ENCODE assay signal across 2 cellular contexts in the genomic region with DNA sequence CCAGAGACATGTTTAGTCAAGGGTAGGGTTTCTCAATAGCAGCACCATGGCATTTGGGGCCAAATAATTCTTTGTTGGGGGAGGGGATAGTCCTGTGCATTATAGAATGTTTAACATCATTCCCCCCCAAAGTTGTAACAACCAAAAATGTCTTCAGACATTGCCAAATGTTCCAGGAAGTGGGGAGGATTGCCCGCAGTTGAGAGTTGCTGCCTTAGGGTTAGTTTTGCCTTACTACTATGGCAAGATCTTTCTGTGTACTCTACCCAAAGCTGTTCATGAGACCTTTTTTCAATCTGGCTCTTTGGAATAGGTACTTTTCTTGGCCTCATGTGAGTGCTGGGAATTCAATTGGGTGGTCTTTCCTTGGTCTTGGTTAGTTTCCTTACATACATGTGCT.
TF ChIP-seq lines count a peak whose summit lies in the region.

No MANE protein-coding gene starts in this region.

TF ChIP-seq in GM23338, 12 proteins besides CTCF, POLR2A, EP300 and RAD21 (continued from another document):
- TF ChIP-seq EZH2phosphoT487 (IDR thresholded peaks at IDR 0.05; ENCODE audit: unreplicated experiment) (no peak), POLR2AphosphoS5 (IDR thresholded peaks at IDR 0.05; ENCODE audit: low read depth) (no peak), CREB1 (CRISPR knock-in tag; IDR thresholded peaks at IDR 0.05; ENCODE audit: low read depth) (no peak), NANOG (IDR thresholded peaks at IDR 0.05; ENCODE audit: borderline replicate concordance) (no peak), STAT1 (IDR thresholded peaks at IDR 0.05; ENCODE audit: unreplicated experiment) (no peak), ZNF331 (CRISPR knock-in tag; IDR thresholded peaks at IDR 0.05; ENCODE audit: low read depth) (no peak), ZNF114 (CRISPR knock-in tag; IDR thresholded peaks at IDR 0.05) (no peak), JUNB (IDR thresholded peaks at IDR 0.05; ENCODE audit: unreplicated experiment) (no peak), EZH2 (IDR thresholded peaks at IDR 0.05; ENCODE audit: low read depth, unreplicated experiment) (no peak)
- TF ChIP-seq, protein P1, sequence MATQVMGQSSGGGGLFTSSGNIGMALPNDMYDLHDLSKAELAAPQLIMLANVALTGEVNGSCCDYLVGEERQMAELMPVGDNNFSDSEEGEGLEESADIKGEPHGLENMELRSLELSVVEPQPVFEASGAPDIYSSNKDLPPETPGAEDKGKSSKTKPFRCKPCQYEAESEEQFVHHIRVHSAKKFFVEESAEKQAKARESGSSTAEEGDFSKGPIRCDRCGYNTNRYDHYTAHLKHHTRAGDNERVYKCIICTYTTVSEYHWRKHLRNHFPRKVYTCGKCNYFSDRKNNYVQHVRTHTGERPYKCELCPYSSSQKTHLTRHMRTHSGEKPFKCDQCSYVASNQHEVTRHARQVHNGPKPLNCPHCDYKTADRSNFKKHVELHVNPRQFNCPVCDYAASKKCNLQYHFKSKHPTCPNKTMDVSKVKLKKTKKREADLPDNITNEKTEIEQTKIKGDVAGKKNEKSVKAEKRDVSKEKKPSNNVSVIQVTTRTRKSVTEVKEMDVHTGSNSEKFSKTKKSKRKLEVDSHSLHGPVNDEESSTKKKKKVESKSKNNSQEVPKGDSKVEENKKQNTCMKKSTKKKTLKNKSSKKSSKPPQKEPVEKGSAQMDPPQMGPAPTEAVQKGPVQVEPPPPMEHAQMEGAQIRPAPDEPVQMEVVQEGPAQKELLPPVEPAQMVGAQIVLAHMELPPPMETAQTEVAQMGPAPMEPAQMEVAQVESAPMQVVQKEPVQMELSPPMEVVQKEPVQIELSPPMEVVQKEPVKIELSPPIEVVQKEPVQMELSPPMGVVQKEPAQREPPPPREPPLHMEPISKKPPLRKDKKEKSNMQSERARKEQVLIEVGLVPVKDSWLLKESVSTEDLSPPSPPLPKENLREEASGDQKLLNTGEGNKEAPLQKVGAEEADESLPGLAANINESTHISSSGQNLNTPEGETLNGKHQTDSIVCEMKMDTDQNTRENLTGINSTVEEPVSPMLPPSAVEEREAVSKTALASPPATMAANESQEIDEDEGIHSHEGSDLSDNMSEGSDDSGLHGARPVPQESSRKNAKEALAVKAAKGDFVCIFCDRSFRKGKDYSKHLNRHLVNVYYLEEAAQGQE (IDR thresholded peaks at IDR 0.05; ENCODE audit: unreplicated experiment), result no peak
- TF ChIP-seq, protein P2, sequence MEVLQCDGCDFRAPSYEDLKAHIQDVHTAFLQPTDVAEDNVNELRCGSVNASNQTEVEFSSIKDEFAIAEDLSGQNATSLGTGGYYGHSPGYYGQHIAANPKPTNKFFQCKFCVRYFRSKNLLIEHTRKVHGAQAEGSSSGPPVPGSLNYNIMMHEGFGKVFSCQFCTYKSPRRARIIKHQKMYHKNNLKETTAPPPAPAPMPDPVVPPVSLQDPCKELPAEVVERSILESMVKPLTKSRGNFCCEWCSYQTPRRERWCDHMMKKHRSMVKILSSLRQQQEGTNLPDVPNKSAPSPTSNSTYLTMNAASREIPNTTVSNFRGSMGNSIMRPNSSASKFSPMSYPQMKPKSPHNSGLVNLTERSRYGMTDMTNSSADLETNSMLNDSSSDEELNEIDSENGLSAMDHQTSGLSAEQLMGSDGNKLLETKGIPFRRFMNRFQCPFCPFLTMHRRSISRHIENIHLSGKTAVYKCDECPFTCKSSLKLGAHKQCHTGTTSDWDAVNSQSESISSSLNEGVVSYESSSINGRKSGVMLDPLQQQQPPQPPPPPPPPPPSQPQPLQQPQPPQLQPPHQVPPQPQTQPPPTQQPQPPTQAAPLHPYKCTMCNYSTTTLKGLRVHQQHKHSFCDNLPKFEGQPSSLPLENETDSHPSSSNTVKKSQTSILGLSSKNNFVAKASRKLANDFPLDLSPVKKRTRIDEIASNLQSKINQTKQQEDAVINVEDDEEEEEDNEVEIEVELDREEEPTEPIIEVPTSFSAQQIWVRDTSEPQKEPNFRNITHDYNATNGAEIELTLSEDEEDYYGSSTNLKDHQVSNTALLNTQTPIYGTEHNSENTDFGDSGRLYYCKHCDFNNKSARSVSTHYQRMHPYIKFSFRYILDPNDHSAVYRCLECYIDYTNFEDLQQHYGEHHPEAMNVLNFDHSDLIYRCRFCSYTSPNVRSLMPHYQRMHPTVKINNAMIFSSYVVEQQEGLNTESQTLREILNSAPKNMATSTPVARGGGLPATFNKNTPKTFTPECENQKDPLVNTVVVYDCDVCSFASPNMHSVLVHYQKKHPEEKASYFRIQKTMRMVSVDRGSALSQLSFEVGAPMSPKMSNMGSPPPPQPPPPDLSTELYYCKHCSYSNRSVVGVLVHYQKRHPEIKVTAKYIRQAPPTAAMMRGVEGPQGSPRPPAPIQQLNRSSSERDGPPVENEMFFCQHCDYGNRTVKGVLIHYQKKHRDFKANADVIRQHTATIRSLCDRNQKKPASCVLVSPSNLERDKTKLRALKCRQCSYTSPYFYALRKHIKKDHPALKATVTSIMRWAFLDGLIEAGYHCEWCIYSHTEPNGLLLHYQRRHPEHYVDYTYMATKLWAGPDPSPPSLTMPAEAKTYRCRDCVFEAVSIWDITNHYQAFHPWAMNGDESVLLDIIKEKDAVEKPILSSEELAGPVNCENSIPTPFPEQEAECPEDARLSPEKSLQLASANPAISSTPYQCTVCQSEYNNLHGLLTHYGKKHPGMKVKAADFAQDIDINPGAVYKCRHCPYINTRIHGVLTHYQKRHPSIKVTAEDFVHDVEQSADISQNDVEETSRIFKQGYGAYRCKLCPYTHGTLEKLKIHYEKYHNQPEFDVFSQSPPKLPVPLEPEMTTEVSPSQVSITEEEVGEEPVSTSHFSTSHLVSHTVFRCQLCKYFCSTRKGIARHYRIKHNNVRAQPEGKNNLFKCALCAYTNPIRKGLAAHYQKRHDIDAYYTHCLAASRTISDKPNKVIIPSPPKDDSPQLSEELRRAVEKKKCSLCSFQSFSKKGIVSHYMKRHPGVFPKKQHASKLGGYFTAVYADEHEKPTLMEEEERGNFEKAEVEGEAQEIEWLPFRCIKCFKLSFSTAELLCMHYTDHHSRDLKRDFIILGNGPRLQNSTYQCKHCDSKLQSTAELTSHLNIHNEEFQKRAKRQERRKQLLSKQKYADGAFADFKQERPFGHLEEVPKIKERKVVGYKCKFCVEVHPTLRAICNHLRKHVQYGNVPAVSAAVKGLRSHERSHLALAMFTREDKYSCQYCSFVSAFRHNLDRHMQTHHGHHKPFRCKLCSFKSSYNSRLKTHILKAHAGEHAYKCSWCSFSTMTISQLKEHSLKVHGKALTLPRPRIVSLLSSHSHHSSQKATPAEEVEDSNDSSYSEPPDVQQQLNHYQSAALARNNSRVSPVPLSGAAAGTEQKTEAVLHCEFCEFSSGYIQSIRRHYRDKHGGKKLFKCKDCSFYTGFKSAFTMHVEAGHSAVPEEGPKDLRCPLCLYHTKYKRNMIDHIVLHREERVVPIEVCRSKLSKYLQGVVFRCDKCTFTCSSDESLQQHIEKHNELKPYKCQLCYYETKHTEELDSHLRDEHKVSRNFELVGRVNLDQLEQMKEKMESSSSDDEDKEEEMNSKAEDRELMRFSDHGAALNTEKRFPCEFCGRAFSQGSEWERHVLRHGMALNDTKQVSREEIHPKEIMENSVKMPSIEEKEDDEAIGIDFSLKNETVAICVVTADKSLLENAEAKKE (CRISPR knock-in tag; IDR thresholded peaks at IDR 0.05), result no peak
TF ChIP-seq in GM23338: peak in this region for 0.

TF ChIP-seq in WTC11, 78 proteins besides CTCF, POLR2A, EP300 and RAD21 (continued from another document and continues in another):
- TF ChIP-seq, protein P3, sequence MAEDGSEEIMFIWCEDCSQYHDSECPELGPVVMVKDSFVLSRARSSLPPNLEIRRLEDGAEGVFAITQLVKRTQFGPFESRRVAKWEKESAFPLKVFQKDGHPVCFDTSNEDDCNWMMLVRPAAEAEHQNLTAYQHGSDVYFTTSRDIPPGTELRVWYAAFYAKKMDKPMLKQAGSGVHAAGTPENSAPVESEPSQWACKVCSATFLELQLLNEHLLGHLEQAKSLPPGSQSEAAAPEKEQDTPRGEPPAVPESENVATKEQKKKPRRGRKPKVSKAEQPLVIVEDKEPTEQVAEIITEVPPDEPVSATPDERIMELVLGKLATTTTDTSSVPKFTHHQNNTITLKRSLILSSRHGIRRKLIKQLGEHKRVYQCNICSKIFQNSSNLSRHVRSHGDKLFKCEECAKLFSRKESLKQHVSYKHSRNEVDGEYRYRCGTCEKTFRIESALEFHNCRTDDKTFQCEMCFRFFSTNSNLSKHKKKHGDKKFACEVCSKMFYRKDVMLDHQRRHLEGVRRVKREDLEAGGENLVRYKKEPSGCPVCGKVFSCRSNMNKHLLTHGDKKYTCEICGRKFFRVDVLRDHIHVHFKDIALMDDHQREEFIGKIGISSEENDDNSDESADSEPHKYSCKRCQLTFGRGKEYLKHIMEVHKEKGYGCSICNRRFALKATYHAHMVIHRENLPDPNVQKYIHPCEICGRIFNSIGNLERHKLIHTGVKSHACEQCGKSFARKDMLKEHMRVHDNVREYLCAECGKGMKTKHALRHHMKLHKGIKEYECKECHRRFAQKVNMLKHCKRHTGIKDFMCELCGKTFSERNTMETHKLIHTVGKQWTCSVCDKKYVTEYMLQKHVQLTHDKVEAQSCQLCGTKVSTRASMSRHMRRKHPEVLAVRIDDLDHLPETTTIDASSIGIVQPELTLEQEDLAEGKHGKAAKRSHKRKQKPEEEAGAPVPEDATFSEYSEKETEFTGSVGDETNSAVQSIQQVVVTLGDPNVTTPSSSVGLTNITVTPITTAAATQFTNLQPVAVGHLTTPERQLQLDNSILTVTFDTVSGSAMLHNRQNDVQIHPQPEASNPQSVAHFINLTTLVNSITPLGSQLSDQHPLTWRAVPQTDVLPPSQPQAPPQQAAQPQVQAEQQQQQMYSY (CRISPR knock-in tag; IDR thresholded peaks at IDR 0.05), result no peak
- no peak for TF ChIP-seq NFATC4 (CRISPR knock-in tag; IDR thresholded peaks at IDR 0.05)
- TF ChIP-seq JUN (CRISPR knock-in tag; IDR thresholded peaks at IDR 0.05), result no peak
- TF ChIP-seq, protein P4, sequence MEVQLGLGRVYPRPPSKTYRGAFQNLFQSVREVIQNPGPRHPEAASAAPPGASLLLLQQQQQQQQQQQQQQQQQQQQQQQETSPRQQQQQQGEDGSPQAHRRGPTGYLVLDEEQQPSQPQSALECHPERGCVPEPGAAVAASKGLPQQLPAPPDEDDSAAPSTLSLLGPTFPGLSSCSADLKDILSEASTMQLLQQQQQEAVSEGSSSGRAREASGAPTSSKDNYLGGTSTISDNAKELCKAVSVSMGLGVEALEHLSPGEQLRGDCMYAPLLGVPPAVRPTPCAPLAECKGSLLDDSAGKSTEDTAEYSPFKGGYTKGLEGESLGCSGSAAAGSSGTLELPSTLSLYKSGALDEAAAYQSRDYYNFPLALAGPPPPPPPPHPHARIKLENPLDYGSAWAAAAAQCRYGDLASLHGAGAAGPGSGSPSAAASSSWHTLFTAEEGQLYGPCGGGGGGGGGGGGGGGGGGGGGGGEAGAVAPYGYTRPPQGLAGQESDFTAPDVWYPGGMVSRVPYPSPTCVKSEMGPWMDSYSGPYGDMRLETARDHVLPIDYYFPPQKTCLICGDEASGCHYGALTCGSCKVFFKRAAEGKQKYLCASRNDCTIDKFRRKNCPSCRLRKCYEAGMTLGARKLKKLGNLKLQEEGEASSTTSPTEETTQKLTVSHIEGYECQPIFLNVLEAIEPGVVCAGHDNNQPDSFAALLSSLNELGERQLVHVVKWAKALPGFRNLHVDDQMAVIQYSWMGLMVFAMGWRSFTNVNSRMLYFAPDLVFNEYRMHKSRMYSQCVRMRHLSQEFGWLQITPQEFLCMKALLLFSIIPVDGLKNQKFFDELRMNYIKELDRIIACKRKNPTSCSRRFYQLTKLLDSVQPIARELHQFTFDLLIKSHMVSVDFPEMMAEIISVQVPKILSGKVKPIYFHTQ (CRISPR knock-in tag; IDR thresholded peaks at IDR 0.05), result no peak
- TF ChIP-seq, protein P5, sequence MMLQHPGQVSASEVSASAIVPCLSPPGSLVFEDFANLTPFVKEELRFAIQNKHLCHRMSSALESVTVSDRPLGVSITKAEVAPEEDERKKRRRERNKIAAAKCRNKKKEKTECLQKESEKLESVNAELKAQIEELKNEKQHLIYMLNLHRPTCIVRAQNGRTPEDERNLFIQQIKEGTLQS (CRISPR knock-in tag; conservative IDR thresholded peaks at IDR 0.05), result no peak
- no peak for TF ChIP-seq NR1H2 (CRISPR knock-in tag; IDR thresholded peaks at IDR 0.05)
- TF ChIP-seq, protein P6, sequence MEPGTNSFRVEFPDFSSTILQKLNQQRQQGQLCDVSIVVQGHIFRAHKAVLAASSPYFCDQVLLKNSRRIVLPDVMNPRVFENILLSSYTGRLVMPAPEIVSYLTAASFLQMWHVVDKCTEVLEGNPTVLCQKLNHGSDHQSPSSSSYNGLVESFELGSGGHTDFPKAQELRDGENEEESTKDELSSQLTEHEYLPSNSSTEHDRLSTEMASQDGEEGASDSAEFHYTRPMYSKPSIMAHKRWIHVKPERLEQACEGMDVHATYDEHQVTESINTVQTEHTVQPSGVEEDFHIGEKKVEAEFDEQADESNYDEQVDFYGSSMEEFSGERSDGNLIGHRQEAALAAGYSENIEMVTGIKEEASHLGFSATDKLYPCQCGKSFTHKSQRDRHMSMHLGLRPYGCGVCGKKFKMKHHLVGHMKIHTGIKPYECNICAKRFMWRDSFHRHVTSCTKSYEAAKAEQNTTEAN (CRISPR knock-in tag; IDR thresholded peaks at IDR 0.05), result no peak
- TF ChIP-seq, protein P7, sequence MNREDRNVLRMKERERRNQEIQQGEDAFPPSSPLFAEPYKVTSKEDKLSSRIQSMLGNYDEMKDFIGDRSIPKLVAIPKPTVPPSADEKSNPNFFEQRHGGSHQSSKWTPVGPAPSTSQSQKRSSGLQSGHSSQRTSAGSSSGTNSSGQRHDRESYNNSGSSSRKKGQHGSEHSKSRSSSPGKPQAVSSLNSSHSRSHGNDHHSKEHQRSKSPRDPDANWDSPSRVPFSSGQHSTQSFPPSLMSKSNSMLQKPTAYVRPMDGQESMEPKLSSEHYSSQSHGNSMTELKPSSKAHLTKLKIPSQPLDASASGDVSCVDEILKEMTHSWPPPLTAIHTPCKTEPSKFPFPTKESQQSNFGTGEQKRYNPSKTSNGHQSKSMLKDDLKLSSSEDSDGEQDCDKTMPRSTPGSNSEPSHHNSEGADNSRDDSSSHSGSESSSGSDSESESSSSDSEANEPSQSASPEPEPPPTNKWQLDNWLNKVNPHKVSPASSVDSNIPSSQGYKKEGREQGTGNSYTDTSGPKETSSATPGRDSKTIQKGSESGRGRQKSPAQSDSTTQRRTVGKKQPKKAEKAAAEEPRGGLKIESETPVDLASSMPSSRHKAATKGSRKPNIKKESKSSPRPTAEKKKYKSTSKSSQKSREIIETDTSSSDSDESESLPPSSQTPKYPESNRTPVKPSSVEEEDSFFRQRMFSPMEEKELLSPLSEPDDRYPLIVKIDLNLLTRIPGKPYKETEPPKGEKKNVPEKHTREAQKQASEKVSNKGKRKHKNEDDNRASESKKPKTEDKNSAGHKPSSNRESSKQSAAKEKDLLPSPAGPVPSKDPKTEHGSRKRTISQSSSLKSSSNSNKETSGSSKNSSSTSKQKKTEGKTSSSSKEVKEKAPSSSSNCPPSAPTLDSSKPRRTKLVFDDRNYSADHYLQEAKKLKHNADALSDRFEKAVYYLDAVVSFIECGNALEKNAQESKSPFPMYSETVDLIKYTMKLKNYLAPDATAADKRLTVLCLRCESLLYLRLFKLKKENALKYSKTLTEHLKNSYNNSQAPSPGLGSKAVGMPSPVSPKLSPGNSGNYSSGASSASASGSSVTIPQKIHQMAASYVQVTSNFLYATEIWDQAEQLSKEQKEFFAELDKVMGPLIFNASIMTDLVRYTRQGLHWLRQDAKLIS (CRISPR knock-in tag; IDR thresholded peaks at IDR 0.05; ENCODE audit: borderline replicate concordance), result no peak
- TF ChIP-seq, protein P8, sequence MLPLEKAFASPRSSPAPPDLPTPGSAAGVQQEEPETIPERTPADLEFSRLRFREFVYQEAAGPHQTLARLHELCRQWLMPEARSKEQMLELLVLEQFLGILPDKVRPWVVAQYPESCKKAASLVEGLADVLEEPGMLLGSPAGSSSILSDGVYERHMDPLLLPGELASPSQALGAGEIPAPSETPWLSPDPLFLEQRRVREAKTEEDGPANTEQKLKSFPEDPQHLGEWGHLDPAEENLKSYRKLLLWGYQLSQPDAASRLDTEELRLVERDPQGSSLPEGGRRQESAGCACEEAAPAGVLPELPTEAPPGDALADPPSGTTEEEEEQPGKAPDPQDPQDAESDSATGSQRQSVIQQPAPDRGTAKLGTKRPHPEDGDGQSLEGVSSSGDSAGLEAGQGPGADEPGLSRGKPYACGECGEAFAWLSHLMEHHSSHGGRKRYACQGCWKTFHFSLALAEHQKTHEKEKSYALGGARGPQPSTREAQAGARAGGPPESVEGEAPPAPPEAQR (CRISPR knock-in tag; IDR thresholded peaks at IDR 0.05), result no peak
